Comparison of ENCODE assay signal across 17 cellular contexts in genomic region chr6:123550052-123550617, GRCh38.
"Had no signal": no experiment of that assay in that cellular context is flagged by ENCODE, and none has a peak within 500 bp of the region (broad histone marks: within the 10 kb centered on the region; RNA-seq: fewer than 3 reads in every experiment).

No MANE protein-coding gene starts in this region.

- H3K36me3 ChIP-seq: esophagus squamous epithelium, pancreas, thoracic aorta, upper lobe of left lung had no signal

- ATAC-seq: activated naive CD8-positive, alpha-beta T cell treated with anti-CD3 and anti-CD28 coated beads, Interleukin-2, amount 50 U/mL, for 24 hours; pancreas had no signal

- DNase-seq: activated CD4-positive, alpha-beta memory T cell treated with anti-CD3 and anti-CD28 coated beads for 36 hours; activated CD4-positive, alpha-beta T cell treated with anti-CD3 and anti-CD28 coated beads for 48 hours; activated gamma-delta T cell; activated naive CD4-positive, alpha-beta T cell treated with anti-CD3 and anti-CD28 coated beads, Interleukin-2, amount 50 U/mL, for 16 hours; activated naive CD8-positive, alpha-beta T cell treated with anti-CD3 and anti-CD28 coated beads, Interleukin-2, amount 50 U/mL, for 24 hours; cerebellar nuclear complex; cortex of kidney; endodermal cell; esophagus squamous epithelium; heart left ventricle; pancreas; stimulated activated CD4-positive, alpha-beta T cell treated with anti-CD3 and anti-CD28 coated beads, Interleukin-2, amount 100 ng/mL, for 48 hours; stimulated activated naive CD4-positive, alpha-beta T cell treated with Interleukin-2 at 50 U/mL for 16 hours; T-helper 9 cell; upper lobe of left lung had no signal

- H3K27me3 ChIP-seq: esophagus squamous epithelium, heart left ventricle, pancreas, upper lobe of left lung had no signal

- H3K4me3 ChIP-seq: esophagus squamous epithelium, heart left ventricle, pancreas, thoracic aorta, upper lobe of left lung had no signal

- H3K4me1 ChIP-seq: esophagus squamous epithelium, pancreas, upper lobe of left lung had no signal

- H3K9me3 ChIP-seq: esophagus squamous epithelium, pancreas, thoracic aorta, upper lobe of left lung had no signal

- FAIRE-seq: islet of Langerhans, pancreas had no signal

- H3K27ac ChIP-seq: esophagus squamous epithelium, pancreas, thoracic aorta, upper lobe of left lung had no signal
